37 cellular contexts compared by ENCODE assay signal in the genomic region with DNA sequence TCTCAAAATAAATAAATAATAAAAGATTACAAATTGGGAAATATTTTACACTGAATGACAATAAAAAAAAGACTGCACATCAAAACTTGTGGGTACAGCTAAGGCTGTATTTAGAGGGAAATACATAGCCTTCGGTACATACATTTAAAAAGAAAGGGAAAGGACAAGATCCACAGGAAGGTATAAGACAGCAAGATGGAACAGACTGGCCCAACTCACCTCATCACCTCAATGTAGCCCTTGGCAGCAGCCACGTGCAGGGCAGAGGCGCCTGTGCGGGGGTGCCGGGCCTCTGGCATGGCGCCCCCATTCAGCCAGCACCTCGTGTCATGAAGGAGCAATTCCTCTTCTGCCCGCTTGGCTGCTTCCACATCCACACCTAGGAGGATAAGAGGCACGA. TPM values are rescaled to one million over a fixed set of nuclear protein-coding genes. Genes with fewer than 3 reads are reported as not detected.
"Had no signal": no experiment of that assay in that cellular context is flagged by ENCODE, and none has a peak within 500 bp of the region (broad histone marks: within the 10 kb centered on the region; RNA-seq: fewer than 3 reads in every experiment).

No MANE protein-coding gene starts in this region.

- H3K9ac ChIP-seq: neural progenitor cell had no signal

- H3K27me3 Mint-ChIP-seq: naive thymus-derived CD4-positive, alpha-beta T cell; progenitor cell of endocrine pancreas; stimulated activated naive CD8-positive, alpha-beta T cell treated with anti-CD3 and anti-CD28 coated beads, Interleukin-15, Interleukin-2, amounts not matched to agents 100 ng/mL and 50 ng/mL, for 24 hours had no signal

- FAIRE-seq: islet of Langerhans, kidney, urothelium cell line had no signal

- H3K36me3 ChIP-seq: ovary had no signal

- H3K4me1 Mint-ChIP-seq: mesothelial cell of epicardium had no signal

- H2AFZ ChIP-seq: neural progenitor cell had no signal

- H3K27ac Mint-ChIP-seq: immature natural killer cell; mesothelial cell of epicardium; naive thymus-derived CD4-positive, alpha-beta T cell; nephron progenitor cell; neural progenitor cell; progenitor cell of endocrine pancreas; stimulated activated naive CD8-positive, alpha-beta T cell treated with anti-CD3 and anti-CD28 coated beads, Interleukin-15, Interleukin-2, amounts not matched to agents 100 ng/mL and 50 ng/mL, for 24 hours had no signal

- DNase-seq: heart left ventricle; hypothalamus; immature natural killer cell; left colon; lower lobe of right lung; mammary epithelial cell; mesendoderm; naive thymus-derived CD4-positive, alpha-beta T cell; nephron progenitor cell; occipital lobe; ovary; stimulated activated CD4-positive, alpha-beta T cell treated with anti-CD3 and anti-CD28 coated beads, Interleukin-12 subunit alpha, Interleukin-12 subunit beta, amount 100 ng/mL, for 4 hours; stimulated activated CD4-positive, alpha-beta T cell treated with anti-CD3 and anti-CD28 coated beads, Interleukin-15, amount 100 ng/mL, for 24 hours; stimulated activated CD4-positive, alpha-beta T cell treated with anti-CD3 and anti-CD28 coated beads, Interleukin-2, amount 100 ng/mL, for 24 hours; stimulated activated CD4-positive, alpha-beta T cell treated with anti-CD3 and anti-CD28 coated beads, Interleukin-4, amount 100 ng/mL, for 1 hour; stimulated activated naive CD4-positive, alpha-beta T cell; tibial artery; trophoblast cell; upper lobe of right lung had no signal

- H3K27ac ChIP-seq: heart left ventricle, left lung, lower lobe of right lung, neural progenitor cell, neutrophil, ovary, right atrium auricular region, skin epidermis, suprapubic skin, thoracic aorta, tibial artery, upper lobe of right lung had no signal

- H3K4me3 Mint-ChIP-seq: immature natural killer cell; mesothelial cell of epicardium; naive thymus-derived CD4-positive, alpha-beta T cell; nephron progenitor cell; neural progenitor cell; stimulated activated naive CD8-positive, alpha-beta T cell treated with anti-CD3 and anti-CD28 coated beads, Interleukin-15, Interleukin-2, amounts not matched to agents 100 ng/mL and 50 ng/mL, for 24 hours had no signal

- ATAC-seq: heart left ventricle; left colon; left lung; lower lobe of right lung; naive thymus-derived CD4-positive, alpha-beta T cell; sciatic nerve; upper lobe of right lung had no signal

- H3K9me3 Mint-ChIP-seq: neural progenitor cell; stimulated activated naive CD8-positive, alpha-beta T cell treated with anti-CD3 and anti-CD28 coated beads, Interleukin-15, Interleukin-2, amounts not matched to agents 100 ng/mL and 50 ng/mL, for 24 hours had no signal

- H3K9me3 ChIP-seq: left lung, neutrophil, ovary, suprapubic skin, tibial artery, upper lobe of right lung had no signal

- H3K4me1 ChIP-seq: neural progenitor cell, suprapubic skin had no signal

- H3K27me3 ChIP-seq: heart left ventricle, left lung, neural progenitor cell, neutrophil, ovary, right atrium auricular region, suprapubic skin, tibial artery, upper lobe of right lung had no signal

- H3K4me3 ChIP-seq: heart left ventricle, left lung, lower lobe of right lung, neural progenitor cell, ovary, right atrium auricular region, skin epidermis, suprapubic skin, thoracic aorta, tibial artery, upper lobe of right lung had no signal

- H3K4me2 ChIP-seq: neural progenitor cell had no signal

RNA-seq across cellular contexts. Expression of gene TNNT1, which starts 45.8 kb away (rescaled TPM):
- total RNA-seq: kidney, lower lobe of right lung, occipital lobe, thoracic aorta had no signal
- polyA plus RNA-seq: immature natural killer cell; naive thymus-derived CD4-positive, alpha-beta T cell had no signal

RNA-seq across cellular contexts. Expression of gene TNNI3, which starts 54.3 kb away (rescaled TPM):
- total RNA-seq: liver; mononuclear cell; naive thymus-derived CD4-positive, alpha-beta T cell; occipital lobe; pulmonary artery endothelial cell; sciatic nerve; subcutaneous adipose tissue; thoracic aorta; upper lobe of right lung had no signal
- polyA plus RNA-seq: liver; naive thymus-derived CD4-positive, alpha-beta T cell had no signal
